Comparison of ENCODE assay signal across 29 cellular contexts in genomic region chr2:20111311-20112131, GRCh38.
DNase-seq lines count a peak whose midpoint lies in the region; ATAC-seq, FAIRE-seq and TF ChIP-seq lines count a peak whose summit lies in the region.
"Had no signal": no experiment of that assay in that cellular context is flagged by ENCODE, and none has a peak within 500 bp of the region (broad histone marks: within the 10 kb centered on the region; RNA-seq: fewer than 3 reads in every experiment).

No MANE protein-coding gene starts in this region.

- H3K4me2 ChIP-seq in K562 (ENCODE audit: insufficient read depth, low read length) (no peak overlapping the region; the same call in 1 of the 2 replicates), mesenchymal stem cell (ENCODE audit: low read length, poor library complexity, severe bottlenecking) (no peak overlapping the region)

- no peak for TF ChIP-seq POLR2A in K562 (conservative IDR thresholded peaks at IDR 0.05)

- H2BK15ac ChIP-seq in mesenchymal stem cell (ENCODE audit: low read depth, poor library complexity, severe bottlenecking): no peak overlapping the region

- peak overlapping the region; percentile 4 to 57 for H2BK12ac ChIP-seq in mesenchymal stem cell (ENCODE audit: low read length in 2 of 2)

- H3K4me1 Mint-ChIP-seq in type B pancreatic cell (ENCODE audit: unreplicated experiment): peaks cover 41% of the 10 kb centered on the region
- H3K4me1 Mint-ChIP-seq: activated CD4-positive, alpha-beta T cell treated with anti-CD3 and anti-CD28 coated beads for 36 hours; activated T-helper 17 cell treated with anti-CD3 and anti-CD28 coated beads, Interleukin-2, amount 50 U/mL, for 72 hours had no signal

- H3K79me1 ChIP-seq in mesenchymal stem cell (replicated peaks; ENCODE audit: low read length, poor library complexity, severe bottlenecking): no peaks in the 10 kb centered on the region

- ATAC-seq in K562 (peak; percentile 15; the same call in 1 of the 3 replicates), HG02759 (IDR thresholded peaks at IDR 0.05; ENCODE audit: unreplicated experiment) (no peak)
- ATAC-seq: activated CD4-positive, alpha-beta T cell treated with anti-CD3 and anti-CD28 coated beads for 36 hours; activated T-helper 17 cell treated with anti-CD3 and anti-CD28 coated beads, Interleukin-2, amount 50 U/mL, for 72 hours; left lobe of liver; psoas muscle had no signal

- peak overlapping the region; percentile 75 for H4K91ac ChIP-seq in mesenchymal stem cell (ENCODE audit: low read length)

- TF ChIP-seq CTCF in K562 (IDR thresholded peaks at IDR 0.05 in 2 of 3, conservative IDR thresholded peaks at IDR 0.05 in 1 of 3; ENCODE audit: insufficient read depth in 2 of 3, low read depth in 1 of 3, low read length in 3 of 3): no peak
- TF ChIP-seq CTCF in type B pancreatic cell (conservative IDR thresholded peaks at IDR 0.05): no peak

- H3K36me3 ChIP-seq in K562 (ENCODE audit: control insufficient read depth, insufficient read depth, low read length) (no peaks in the 10 kb centered on the region), mesenchymal stem cell (ENCODE audit: control insufficient read depth in 1 of 2, insufficient read depth in 2 of 2, low read depth in 1 of 2, low read length in 2 of 2) (no peaks in the 10 kb centered on the region)
- H3K36me3 ChIP-seq: breast epithelium, MG63 had no signal

- H3K4ac ChIP-seq in mesenchymal stem cell (ENCODE audit: low read depth in 1 of 2, low read length in 2 of 2): peak overlapping the region in 1 of 2 experiments; percentile 7

- BruUV-seq in K562 (replicated peaks; lab: Mats Ljungman, UMichigan): no TSS peak

- no peaks in the 10 kb centered on the region for H3K27me3 Mint-ChIP-seq in type B pancreatic cell
- H3K27me3 Mint-ChIP-seq: activated T-helper 17 cell treated with anti-CD3 and anti-CD28 coated beads, Interleukin-2, amount 50 U/mL, for 72 hours had no signal

- FAIRE-seq in K562 (lab: Jason Lieb, UNC): no peak
- FAIRE-seq: G401.6 had no signal

- H3K18ac ChIP-seq in mesenchymal stem cell (ENCODE audit: low read depth in 1 of 2, low read length in 2 of 2): peak overlapping the region; percentile 62 to 87

- peak overlapping the region in 1 of 2 experiments; percentile 54; a peak in 1 of 4 replicates for H3K9ac ChIP-seq in K562 (ENCODE audit: insufficient read depth in 1 of 2, low read depth in 2 of 2, low read length in 2 of 2)
- H3K9ac ChIP-seq in mesenchymal stem cell (ENCODE audit: low read length): peak overlapping the region; percentile 11

- H2AFZ ChIP-seq in K562 (ENCODE audit: low read depth, low read length) (no peak overlapping the region), mesenchymal stem cell (ENCODE audit: low read depth, low read length) (peak overlapping the region; percentile 21)

- H3K36me3 Mint-ChIP-seq in type B pancreatic cell: no peaks in the 10 kb centered on the region
- H3K36me3 Mint-ChIP-seq: immature natural killer cell had no signal

- peak overlapping the region; percentile 87 for H4K8ac ChIP-seq in mesenchymal stem cell (ENCODE audit: low read length)

- no peak overlapping the region for H2BK120ac ChIP-seq in mesenchymal stem cell (ENCODE audit: low read depth, low read length)

- H3K27ac ChIP-seq in K562 (ENCODE audit: extremely low read depth, low read depth, low read length) (no peak overlapping the region), mesenchymal stem cell (ENCODE audit: low read length, poor library complexity, severe bottlenecking) (peak overlapping the region; percentile 1)
- H3K27ac ChIP-seq: breast epithelium, C4-2B, dorsolateral prefrontal cortex, psoas muscle had no signal

- H4K20me1 ChIP-seq in K562 (replicated peaks; ENCODE audit: control insufficient read depth, insufficient read depth, low read length): peaks cover 3% of the 10 kb centered on the region; the same call in 1 of the 2 replicates

- H3K9me3 ChIP-seq in K562 (replicated peaks; ENCODE audit: control insufficient read depth, insufficient read depth, low read depth, low read length) (no peaks in the 10 kb centered on the region), mesenchymal stem cell (ENCODE audit: control insufficient read depth, low read length) (peaks cover 3% of the 10 kb centered on the region)
- H3K9me3 ChIP-seq: breast epithelium, MG63 had no signal

- H3K9me3 Mint-ChIP-seq in type B pancreatic cell: no peaks in the 10 kb centered on the region
- H3K9me3 Mint-ChIP-seq: activated T-helper 17 cell treated with anti-CD3 and anti-CD28 coated beads, Interleukin-2, amount 50 U/mL, for 72 hours; immature natural killer cell had no signal

- no peak overlapping the region for H3K4me3 ChIP-seq in K562
- no peak overlapping the region for H3K4me3 ChIP-seq in mesenchymal stem cell (ENCODE audit: insufficient read depth in 1 of 2, low read depth in 1 of 2, low read length in 2 of 2)
- H3K4me3 ChIP-seq: breast epithelium, dorsolateral prefrontal cortex, MG63, psoas muscle had no signal

- TF ChIP-seq EP300 in K562 (IDR thresholded peaks at IDR 0.05; ENCODE audit: low read length): no peak

- 20% methylated on average over 10 of the region's 10 CpGs for WGBS in K562 (ENCODE audit: insufficient coverage, low coverage, missing lambda C conversion rate)
- 43% methylated on average over 10 of the region's 10 CpGs for WGBS in mesenchymal stem cell

- CTCF ChIA-PET in K562 (lab: Yijun Ruan, JAX; ENCODE audit: low intra/inter-chr PET ratio): no interaction called here

- peak overlapping the region; percentile 63 for H3K4me3 Mint-ChIP-seq in type B pancreatic cell
- H3K4me3 Mint-ChIP-seq: activated CD4-positive, alpha-beta T cell treated with anti-CD3 and anti-CD28 coated beads for 36 hours; activated T-helper 17 cell treated with anti-CD3 and anti-CD28 coated beads, Interleukin-2, amount 50 U/mL, for 72 hours; immature natural killer cell had no signal

- no peaks in the 10 kb centered on the region for H3K9me1 ChIP-seq in K562 (ENCODE audit: control insufficient read depth, insufficient read depth, low read length)

- H3K27me3 ChIP-seq in K562 (ENCODE audit: control insufficient read depth in 2 of 2, insufficient read depth in 2 of 2, low read length in 2 of 2) (peaks cover 3 to 22% of the 10 kb centered on the region in 2 experiments; a peak in 3 of 5 replicates), mesenchymal stem cell (ENCODE audit: control insufficient read depth in 1 of 2, insufficient read depth in 1 of 2, low read length in 2 of 2) (no peaks in the 10 kb centered on the region)
- H3K27me3 ChIP-seq: breast epithelium, MG63 had no signal

- peak; percentile 39 for DNase-seq in NCI-H82 treated with DMSO at 0.1 percent for 48 hours (lab: John Stamatoyannopoulos, UW; ENCODE audit: unreplicated experiment)
- no peak for DNase-seq in K562 (ENCODE audit: extremely low read depth in 1 of 4, low spot score in 3 of 4)
- DNase-seq in mesenchymal stem cell: no peak
- DNase-seq in type B pancreatic cell (ENCODE audit: extremely low spot score, unreplicated experiment): no peak
- DNase-seq in H4 (ENCODE audit: low spot score): no peak
- DNase-seq in DMS114 treated with DMSO at 0.1 percent for 48 hours (lab: John Stamatoyannopoulos, UW; ENCODE audit: unreplicated experiment): no peak
- DNase-seq in activated CD4-positive, alpha-beta T cell treated with anti-CD3 and anti-CD28 coated beads, Interleukin-2, amount 50 U/mL, for 4 hours: no peak
- DNase-seq: activated CD4-positive, alpha-beta T cell treated with anti-CD3 and anti-CD28 coated beads for 36 hours; activated naive CD4-positive, alpha-beta T cell treated with anti-CD3 and anti-CD28 coated beads, Interleukin-2, amount 50 U/mL, for 16 hours; amygdala; COR-L47; DMS53; dorsolateral prefrontal cortex; hippocampal formation; immature natural killer cell; KG1; MG63; NCI-H1105; NCI-H187 treated with DMSO at 0.1 percent for 48 hours; NCI-H510A treated with DMSO at 0.1 percent for 48 hours; psoas muscle; stimulated activated CD4-positive, alpha-beta T cell treated with anti-CD3 and anti-CD28 coated beads, Interleukin-4, amount 100 ng/mL, for 24 hours; substantia nigra had no signal

- peak overlapping the region in 1 of 2 experiments; percentile 5 for H3K14ac ChIP-seq in mesenchymal stem cell (ENCODE audit: low read length in 2 of 2)

- TF ChIP-seq RAD21 in K562 (CRISPR knock-in tag; conservative IDR thresholded peaks at IDR 0.05 in 1 of 2, IDR thresholded peaks at IDR 0.05 in 1 of 2): no peak

- peaks cover 0 to 14% of the 10 kb centered on the region in 2 experiments for H3K4me1 ChIP-seq in K562 (replicated peaks in 1 of 2; ENCODE audit: control insufficient read depth in 2 of 2, insufficient read depth in 2 of 2, low read length in 2 of 2)
- peaks cover 15% of the 10 kb centered on the region for H3K4me1 ChIP-seq in mesenchymal stem cell (ENCODE audit: control insufficient read depth, insufficient read depth, low read depth, low read length)
- H3K4me1 ChIP-seq: psoas muscle had no signal

- in situ Hi-C loops in K562 (cut with MboI): no loop called here

- POLR2A ChIA-PET in K562 (lab: Yijun Ruan, JAX): interaction anchor here (0.6 kb wide), 1 partner anchor 73 kb away, joined by 3 read pairs; no protein-coding TSS in a partner anchor

- peak overlapping the region; percentile 4 for H2AK5ac ChIP-seq in mesenchymal stem cell (ENCODE audit: low read length, severe bottlenecking)

- peak overlapping the region; percentile 66 for H3K27ac Mint-ChIP-seq in type B pancreatic cell
- H3K27ac Mint-ChIP-seq: activated CD4-positive, alpha-beta T cell treated with anti-CD3 and anti-CD28 coated beads for 36 hours; activated T-helper 17 cell treated with anti-CD3 and anti-CD28 coated beads, Interleukin-2, amount 50 U/mL, for 72 hours; immature natural killer cell had no signal

- H3K79me2 ChIP-seq in K562 (ENCODE audit: control insufficient read depth, insufficient read depth, low read length): no peaks in the 10 kb centered on the region

- H2BK5ac ChIP-seq in mesenchymal stem cell (ENCODE audit: low read depth, low read length, poor library complexity, severe bottlenecking): no peak overlapping the region

- H3K23ac ChIP-seq in mesenchymal stem cell (ENCODE audit: low read length in 2 of 2): no peak overlapping the region

- intact Hi-C loops in K562 (cut with micrococcal nuclease): no loop called here

TF ChIP-seq in K562, 482 proteins besides CTCF, POLR2A, EP300 and RAD21:
- no peak for TF ChIP-seq NCOA4 (IDR thresholded peaks at IDR 0.05; ENCODE audit: partially characterized antibody)
- TF ChIP-seq HMGN3 (IDR thresholded peaks at IDR 0.05; ENCODE audit: borderline replicate concordance, extremely low read depth, insufficient read length, low read depth, low read length): peak; percentile 32
TF ChIP-seq in K562: peak in this region for 1.
